In the genomic region with DNA sequence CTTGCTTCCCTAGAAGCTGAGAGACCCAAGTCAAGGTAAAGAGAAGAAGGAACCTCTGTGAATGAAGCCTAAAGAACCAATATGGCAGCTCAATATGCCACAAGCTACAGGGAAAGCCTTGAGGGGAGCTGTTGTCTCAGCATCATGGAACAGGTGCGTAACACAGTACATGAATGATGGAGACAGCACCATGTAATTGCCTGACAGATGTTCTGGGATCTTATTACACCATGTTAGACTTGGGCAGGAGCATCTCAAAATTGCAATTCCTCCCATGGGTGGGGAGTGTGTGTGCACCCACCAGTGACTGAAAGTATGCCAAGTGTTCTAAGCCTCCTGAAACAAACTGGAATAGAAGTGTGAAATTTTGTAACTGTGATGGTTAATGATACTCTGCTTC, we compare ENCODE assay signal across 29 cellular contexts.
"Had no signal": no experiment of that assay in that cellular context is flagged by ENCODE, and none has a peak within 500 bp of the region (broad histone marks: within the 10 kb centered on the region; RNA-seq: fewer than 3 reads in every experiment).

No MANE protein-coding gene starts in this region.

- H3K27ac ChIP-seq: adrenal gland, brain microvascular endothelial cell, heart left ventricle, ovary, right lobe of liver, thoracic aorta, upper lobe of left lung, vagina, WERI-Rb-1 had no signal

- ATAC-seq: activated CD4-positive, CD25-positive, alpha-beta regulatory T cell treated with anti-CD3 and anti-CD28 coated beads, Interleukin-2, amount 50 U/mL, for 24 hours; esophagus mucosa; heart left ventricle; left colon; naive thymus-derived CD4-positive, alpha-beta T cell; right lobe of liver; stimulated activated naive CD8-positive, alpha-beta T cell treated with anti-CD3 and anti-CD28 coated beads, Interleukin-15, Interleukin-2, amounts not matched to agents 100 U/mL and 50 U/mL, for 24 hours had no signal

- H3K27ac Mint-ChIP-seq: activated naive CD4-positive, alpha-beta T cell treated with anti-CD3 and anti-CD28 coated beads for 36 hours; activated naive CD8-positive, alpha-beta T cell treated with anti-CD3 and anti-CD28 coated beads for 36 hours; endodermal cell; immature natural killer cell; mesothelial cell of epicardium; naive thymus-derived CD4-positive, alpha-beta T cell; progenitor cell of endocrine pancreas had no signal

- H3K36me3 Mint-ChIP-seq: activated naive CD8-positive, alpha-beta T cell treated with anti-CD3 and anti-CD28 coated beads for 36 hours; immature natural killer cell; mesothelial cell of epicardium had no signal

- H3K4me1 Mint-ChIP-seq: activated naive CD8-positive, alpha-beta T cell treated with anti-CD3 and anti-CD28 coated beads for 36 hours; endodermal cell; immature natural killer cell; mesothelial cell of epicardium had no signal

- DNase-seq: activated CD4-positive, alpha-beta T cell treated with anti-CD3 and anti-CD28 coated beads for 48 hours; activated CD4-positive, alpha-beta T cell treated with anti-CD3 and anti-CD28 coated beads, Interleukin-2, amount 50 U/mL, for 48 hours; activated CD8-positive, alpha-beta memory T cell treated with anti-CD3 and anti-CD28 coated beads for 24 hours; activated effector memory CD4-positive, alpha-beta T cell treated with anti-CD3 and anti-CD28 coated beads, Interleukin-2, amount 50 U/mL, for 16 hours; activated naive CD4-positive, alpha-beta T cell treated with anti-CD3 and anti-CD28 coated beads for 36 hours; activated naive CD8-positive, alpha-beta T cell treated with anti-CD3 and anti-CD28 coated beads for 36 hours; adrenal gland; brain microvascular endothelial cell; endodermal cell; foreskin fibroblast; heart left ventricle; hypothalamus; immature natural killer cell; kidney; left colon; mammary epithelial cell; naive thymus-derived CD4-positive, alpha-beta T cell; ovary; right lobe of liver; stimulated activated CD4-positive, alpha-beta T cell treated with anti-CD3 and anti-CD28 coated beads, Interleukin-2, amount 100 ng/mL, for 48 hours; stimulated activated naive CD8-positive, alpha-beta T cell treated with anti-CD3 and anti-CD28 coated beads, Interleukin-15, Interleukin-2, amounts not matched to agents 100 U/mL and 50 U/mL, for 24 hours; upper lobe of left lung; WERI-Rb-1 had no signal

- H3K9me3 Mint-ChIP-seq: endodermal cell, mesothelial cell of epicardium had no signal

- H3K4me3 Mint-ChIP-seq: activated naive CD4-positive, alpha-beta T cell treated with anti-CD3 and anti-CD28 coated beads for 36 hours; activated naive CD8-positive, alpha-beta T cell treated with anti-CD3 and anti-CD28 coated beads for 36 hours; endodermal cell; immature natural killer cell; mesothelial cell of epicardium; naive thymus-derived CD4-positive, alpha-beta T cell had no signal
